Comparison of ENCODE assay signal across 18 cellular contexts in the genomic region with DNA sequence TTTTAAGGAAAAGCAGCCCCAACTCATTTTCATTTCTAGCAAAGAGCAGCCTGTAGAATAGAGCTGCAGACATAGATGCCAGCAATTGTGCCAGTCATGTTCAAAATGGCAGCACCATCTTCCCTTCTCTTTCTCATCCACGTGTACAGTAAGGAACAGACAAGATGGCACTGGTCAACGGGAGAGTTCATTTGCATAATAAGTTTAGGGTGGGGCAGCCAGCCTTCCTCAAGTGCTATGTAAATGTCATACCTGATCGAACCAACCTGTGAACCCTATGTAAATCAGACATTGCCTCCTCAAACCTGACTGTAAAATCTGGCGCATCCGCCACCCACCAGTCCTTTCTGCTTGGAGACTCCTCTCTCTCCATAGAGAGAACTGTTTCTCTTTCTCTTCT.
DNase-seq lines count a peak whose midpoint lies in the region; ATAC-seq and TF ChIP-seq lines count a peak whose summit lies in the region.
"Had no signal": no experiment of that assay in that cellular context is flagged by ENCODE, and none has a peak within 500 bp of the region (broad histone marks: within the 10 kb centered on the region; RNA-seq: fewer than 3 reads in every experiment).

No MANE protein-coding gene starts in this region.

- no peaks in the 10 kb centered on the region for H3K9me3 Mint-ChIP-seq in GM23338
- H3K9me3 Mint-ChIP-seq in activated CD8-positive, alpha-beta T cell treated with anti-CD3 and anti-CD28 coated beads for 36 hours = no peaks in the 10 kb centered on the region
- H3K9me3 Mint-ChIP-seq: CD8-positive, alpha-beta T cell had no signal

- no peak for TF ChIP-seq CTCF in GM23338 (conservative IDR thresholded peaks at IDR 0.05; ENCODE audit: low read depth in 2 of 2)
- no peak for TF ChIP-seq CTCF in activated CD8-positive, alpha-beta T cell treated with anti-CD3 and anti-CD28 coated beads for 36 hours (IDR thresholded peaks at IDR 0.05)
- no peak for TF ChIP-seq CTCF in right lobe of liver (IDR thresholded peaks at IDR 0.05)

- TF ChIP-seq POLR2A in right lobe of liver (IDR thresholded peaks at IDR 0.05) = no peak

- no peak overlapping the region for H3K4me3 ChIP-seq in GM23338
- no peak overlapping the region for H3K4me3 ChIP-seq in right lobe of liver
- H3K4me3 ChIP-seq: A549; BLaER1 treated with 17β-estradiol and CSF1 and Interleukin-3, amounts not matched to agents 10 nM and 100 nM had no signal

- H3K27ac Mint-ChIP-seq in GM23338 = no peak overlapping the region
- no peak overlapping the region for H3K27ac Mint-ChIP-seq in activated CD8-positive, alpha-beta T cell treated with anti-CD3 and anti-CD28 coated beads for 36 hours
- H3K27ac Mint-ChIP-seq: B cell; CD4-positive, alpha-beta T cell; CD8-positive, alpha-beta T cell had no signal

- POLR2A ChIA-PET in activated CD8-positive, alpha-beta T cell treated with anti-CD3 and anti-CD28 coated beads for 36 hours (lab: Charles Lee) = no interaction called here

- H3K27ac ChIP-seq in GM23338 (ENCODE audit: low read depth) = no peak overlapping the region
- no peak overlapping the region for H3K27ac ChIP-seq in right lobe of liver
- H3K27ac ChIP-seq: 22Rv1; A549; BLaER1 treated with 17β-estradiol and CSF1 and Interleukin-3, amounts not matched to agents 10 nM and 100 nM; C4-2B had no signal

- peak; percentile 6 to 16 for DNase-seq in NCI-H526 (lab: John Stamatoyannopoulos, UW)
- DNase-seq in NCI-H526 treated with DMSO at 0.1 percent for 48 hours (lab: John Stamatoyannopoulos, UW) = no peak
- DNase-seq in GM23338 (ENCODE audit: low spot score) = no peak
- DNase-seq in islet precursor cell = peak; percentile 20
- no peak for DNase-seq in activated CD8-positive, alpha-beta T cell treated with anti-CD3 and anti-CD28 coated beads for 36 hours
- DNase-seq in right lobe of liver = no peak
- DNase-seq: AML-193; Caco-2; Calu3; CD4-positive, alpha-beta T cell; CD8-positive, alpha-beta T cell; DMS79 treated with DMSO at 0.1 percent for 48 hours; GF-D8 had no signal

- no peaks in the 10 kb centered on the region for H3F3A ChIP-seq in GM23338 (replicated peaks; ENCODE audit: low read depth)

- H3K27me3 Mint-ChIP-seq in GM23338 (ENCODE audit: insufficient read depth, low read depth, poor library complexity) = no peaks in the 10 kb centered on the region
- H3K27me3 Mint-ChIP-seq in activated CD8-positive, alpha-beta T cell treated with anti-CD3 and anti-CD28 coated beads for 36 hours = peaks cover 10% of the 10 kb centered on the region

- no peak overlapping the region for H3K4me2 ChIP-seq in GM23338
- H3K4me2 ChIP-seq: A549 had no signal

- H3K27me3 ChIP-seq in GM23338 (ENCODE audit: insufficient read depth) (no peaks in the 10 kb centered on the region), right lobe of liver (no peaks in the 10 kb centered on the region)
- H3K27me3 ChIP-seq: BLaER1 treated with 17β-estradiol and CSF1 and Interleukin-3, amounts not matched to agents 10 nM and 100 nM had no signal

- no peaks in the 10 kb centered on the region for H3K9me3 ChIP-seq in right lobe of liver
- H3K9me3 ChIP-seq: A549, Caco-2 had no signal

- H3K4me3 Mint-ChIP-seq in GM23338 = no peak overlapping the region
- H3K4me3 Mint-ChIP-seq in activated CD8-positive, alpha-beta T cell treated with anti-CD3 and anti-CD28 coated beads for 36 hours = no peak overlapping the region
- H3K4me3 Mint-ChIP-seq: B cell; CD4-positive, alpha-beta T cell; CD8-positive, alpha-beta T cell had no signal

- 63% methylated on average over 5 of the region's 5 CpGs for WGBS in right lobe of liver (ENCODE audit: insufficient coverage, low coverage, low lambda C conversion rate, missing lambda C conversion rate)

- H2AFZ ChIP-seq in GM23338 = peak overlapping the region; percentile 47; the same call in 1 of the 2 replicates

- ATAC-seq in GM23338 (no peak), right lobe of liver (no peak)
- no peak for ATAC-seq in activated CD8-positive, alpha-beta T cell treated with anti-CD3 and anti-CD28 coated beads for 36 hours
- ATAC-seq: A549; CD8-positive, alpha-beta T cell had no signal

- H3K4me1 ChIP-seq in GM23338 (ENCODE audit: insufficient read depth) (no peaks in the 10 kb centered on the region), right lobe of liver (no peaks in the 10 kb centered on the region)
- H3K4me1 ChIP-seq: A549, Caco-2 had no signal

- peaks cover 15% of the 10 kb centered on the region; the same call in 1 of the 2 replicates for H3K9me2 ChIP-seq in GM23338 (ENCODE audit: insufficient read depth)

- H4K20me1 ChIP-seq in GM23338 (replicated peaks; ENCODE audit: insufficient read depth) = no peaks in the 10 kb centered on the region
- H4K20me1 ChIP-seq: BLaER1 treated with 17β-estradiol and CSF1 and Interleukin-3, amounts not matched to agents 10 nM and 100 nM had no signal

- H3K36me3 ChIP-seq in GM23338 (ENCODE audit: insufficient read depth) = no peaks in the 10 kb centered on the region
- H3K36me3 ChIP-seq in right lobe of liver = no peaks in the 10 kb centered on the region
- H3K36me3 ChIP-seq: BLaER1 treated with 17β-estradiol and CSF1 and Interleukin-3, amounts not matched to agents 10 nM and 100 nM had no signal

- no peaks in the 10 kb centered on the region; the same call in 1 of the 3 replicates for H3K4me1 Mint-ChIP-seq in GM23338
- H3K4me1 Mint-ChIP-seq in activated CD8-positive, alpha-beta T cell treated with anti-CD3 and anti-CD28 coated beads for 36 hours (ENCODE audit: low read depth) = no peaks in the 10 kb centered on the region
- H3K4me1 Mint-ChIP-seq: B cell had no signal

- no peaks in the 10 kb centered on the region for H3K36me3 Mint-ChIP-seq in GM23338 (ENCODE audit: low read depth)
- H3K36me3 Mint-ChIP-seq in activated CD8-positive, alpha-beta T cell treated with anti-CD3 and anti-CD28 coated beads for 36 hours (ENCODE audit: low read depth) = no peaks in the 10 kb centered on the region
- H3K36me3 Mint-ChIP-seq: CD8-positive, alpha-beta T cell had no signal

- intact Hi-C loops in activated CD8-positive, alpha-beta T cell treated with anti-CD3 and anti-CD28 coated beads for 36 hours (cut with micrococcal nuclease) = no loop called here
- intact Hi-C loops in right lobe of liver (cut with DNase I) = no loop called here

- CTCF ChIA-PET in activated CD8-positive, alpha-beta T cell treated with anti-CD3 and anti-CD28 coated beads for 36 hours (lab: Charles Lee) = no interaction called here

- no peaks in the 10 kb centered on the region for H3K79me2 ChIP-seq in GM23338 (replicated peaks; ENCODE audit: insufficient read depth)

TF ChIP-seq in GM23338, 12 proteins besides CTCF, POLR2A, EP300 and RAD21:
- TF ChIP-seq ZNF331 (CRISPR knock-in tag; IDR thresholded peaks at IDR 0.05; ENCODE audit: low read depth) (no peak), EZH2 (IDR thresholded peaks at IDR 0.05; ENCODE audit: low read depth, unreplicated experiment) (no peak)

Comparison
In these comparisons a context has a peak if more than half of its experiments do, and no peak if none do; other contexts are left out.
1. DNase-seq: peak in NCI-H526 (2 of 2) and islet precursor cell (single experiment); none in NCI-H526 treated with DMSO at 0.1 percent for 48 hours (single experiment), GM23338 (single experiment), activated CD8-positive, alpha-beta T cell treated with anti-CD3 and anti-CD28 coated beads for 36 hours (single experiment) and right lobe of liver (0 of 3).